ENCODE assay signal across 8 cellular contexts in genomic region chr4:163494360-163495241, GRCh38. TPM values are rescaled to one million over a fixed set of nuclear protein-coding genes. Genes with fewer than 3 reads are reported as not detected.
A peak's percentile ranks its signal among the peaks of the same experiment; 100 is the strongest.
DNase-seq lines count a peak whose midpoint lies in the region; ATAC-seq and TF ChIP-seq lines count a peak whose summit lies in the region.

Gene TMA16, plus strand, starts transcription at chr4:163494690. Its CDS starts 112 bp downstream, at chr4:163494802.

- TF ChIP-seq RAD21 in SK-N-SH (IDR thresholded peaks at IDR 0.05; ENCODE audit: low read length): no peak

- peaks cover 4 to 5% of the 10 kb centered on the region in 2 experiments for H3K36me3 ChIP-seq in SK-N-SH (replicated peaks in 1 of 2; ENCODE audit: control insufficient read depth in 1 of 2, insufficient read depth in 2 of 2, low read length in 1 of 2)
- H3K36me3 ChIP-seq in testis (ENCODE audit: low read depth, missing control alignments): no peaks in the 10 kb centered on the region

- POLR2A ChIA-PET in SK-N-SH (lab: Yijun Ruan, JAX): interaction anchor here (0.8 to 1.2 kb wide), 5 partner anchors 12 to 1618 kb away, joined by 3 to 6 read pairs (median 4); partner anchors contain the start of gene TMEM192

- H3K9me3 Mint-ChIP-seq in activated naive CD4-positive, alpha-beta T cell treated with anti-CD3 and anti-CD28 coated beads, Interleukin-2, amount 50 U/mL, for 24 hours: no peaks in the 10 kb centered on the region

- TF ChIP-seq CTCF in HFF-Myc (IDR thresholded peaks at IDR 0.05; ENCODE audit: low read depth, low read length, missing control alignments) (no peak), SK-N-SH (IDR thresholded peaks at IDR 0.05) (0 out of 2 replicates have a peak, but pooled peaks have one; percentile 5), omental fat pad (IDR thresholded peaks at IDR 0.05) (no peak), testis (IDR thresholded peaks at IDR 0.05) (no peak)

- H4K20me1 ChIP-seq in SK-N-SH (ENCODE audit: insufficient read depth): no peaks in the 10 kb centered on the region; the same call in none of the 2 replicates

- H3K4me1 ChIP-seq in SK-N-SH (ENCODE audit: control insufficient read depth in 1 of 2, insufficient read depth in 2 of 2, low read depth in 1 of 2, low read length in 1 of 2) (peaks cover 5 to 14% of the 10 kb centered on the region in 2 experiments; a peak in 3 of 4 replicates), testis (peaks cover 3% of the 10 kb centered on the region)

- intact Hi-C loops in testis (cut with DNase I; ENCODE audit: low total_unique reads): loop anchor here (10.0 kb wide), 1 partner anchor 50 kb away; no protein-coding TSS in a partner anchor

- H3K27me3 ChIP-seq in SK-N-SH (ENCODE audit: insufficient read depth) (0 out of 2 replicates have a peak, but pooled peaks cover 2% of the 10 kb centered on the region), testis (no peaks in the 10 kb centered on the region)

- peak within 1 kb of the TSS; percentile 97 for H3K27ac Mint-ChIP-seq in activated naive CD4-positive, alpha-beta T cell treated with anti-CD3 and anti-CD28 coated beads, Interleukin-2, amount 50 U/mL, for 24 hours

- peak within 1 kb of the TSS; percentile 67 for H2AFZ ChIP-seq in SK-N-SH (ENCODE audit: low read depth)

- H3K27ac ChIP-seq in SK-N-SH (ENCODE audit: low read depth in 2 of 2, low read length in 1 of 2) (peak within 1 kb of the TSS; percentile 75 to 88), testis (peak within 1 kb of the TSS; percentile 78 to 83)

- no peak for TF ChIP-seq POLR2A in testis (IDR thresholded peaks at IDR 0.05)

- peaks cover 25% of the 10 kb centered on the region for H3K4me1 Mint-ChIP-seq in activated naive CD4-positive, alpha-beta T cell treated with anti-CD3 and anti-CD28 coated beads, Interleukin-2, amount 50 U/mL, for 24 hours

- peak within 1 kb of the TSS; percentile 75 for H3K4me2 ChIP-seq in SK-N-SH

- peak in 1 of 2 experiments; percentile 11; a peak in 1 of 4 replicates for TF ChIP-seq EP300 in SK-N-SH (IDR thresholded peaks at IDR 0.05; ENCODE audit: borderline replicate concordance in 1 of 2, low read depth in 1 of 2, low read length in 1 of 2)

- WGBS in SK-N-SH (ENCODE audit: low lambda C conversion rate): under 1% methylated on average over 51 of the region's 64 CpGs
- WGBS in testis, 2 donors: 0 to 1% methylated on average over 16 to 63 of the region's 64 CpGs

- peaks cover 5% of the 10 kb centered on the region for H3K36me3 Mint-ChIP-seq in activated naive CD4-positive, alpha-beta T cell treated with anti-CD3 and anti-CD28 coated beads, Interleukin-2, amount 50 U/mL, for 24 hours

- peaks cover 50% of the 10 kb centered on the region for H3K79me2 ChIP-seq in SK-N-SH (ENCODE audit: insufficient read depth)

- peak within 1 kb of the TSS; percentile 91 for H3K9ac ChIP-seq in SK-N-SH

- DNase-seq in GM04503 (ENCODE audit: low read depth) (peak; percentile 75), HFF-Myc (ENCODE audit: extremely low read depth, low read depth) (peak; percentile 90), NAMALWA (ENCODE audit: low spot score) (peak; percentile 97), SK-N-SH (peak; percentile 88), glomerular endothelial cell (ENCODE audit: extremely low read depth, low read depth, low spot score) (peak; percentile 84), omental fat pad (ENCODE audit: low spot score) (peak; percentile 65), testis (peak; percentile 91)

- H3K4me3 Mint-ChIP-seq in activated naive CD4-positive, alpha-beta T cell treated with anti-CD3 and anti-CD28 coated beads, Interleukin-2, amount 50 U/mL, for 24 hours: peak within 1 kb of the TSS; percentile 97

- ATAC-seq in omental fat pad (ENCODE audit: low FRiP score): peak; percentile 98

- no peaks in the 10 kb centered on the region for H3K9me2 ChIP-seq in SK-N-SH

- CTCF ChIA-PET in SK-N-SH (lab: Yijun Ruan, JAX): interaction anchor here (1.0 to 3.4 kb wide), 6 partner anchors 10 to 61 kb away, joined by 3 to 60 read pairs (median 8); no protein-coding TSS in a partner anchor

- H3K4me3 ChIP-seq in HFF-Myc (replicated peaks; ENCODE audit: low read depth, low read length) (peak within 1 kb of the TSS; percentile 68), SK-N-SH (ENCODE audit: low read depth in 2 of 2, low read length in 1 of 2) (peak within 1 kb of the TSS; percentile 84 to 96), testis (peak within 1 kb of the TSS; percentile 60 to 84)

- H3K9me3 ChIP-seq in SK-N-SH: no peaks in the 10 kb centered on the region
- no peaks in the 10 kb centered on the region for H3K9me3 ChIP-seq in testis

- peaks cover 7% of the 10 kb centered on the region for H3F3A ChIP-seq in SK-N-SH (replicated peaks; ENCODE audit: insufficient read depth)

- peaks cover 2% of the 10 kb centered on the region for H3K27me3 Mint-ChIP-seq in activated naive CD4-positive, alpha-beta T cell treated with anti-CD3 and anti-CD28 coated beads, Interleukin-2, amount 50 U/mL, for 24 hours

TF ChIP-seq in SK-N-SH, 30 proteins besides CTCF, POLR2A, EP300 and RAD21 (continues in another document):
- TF ChIP-seq FOXJ3 (CRISPR knock-in tag; IDR thresholded peaks at IDR 0.05) (no peak), RCOR1 (IDR thresholded peaks at IDR 0.05; ENCODE audit: low read length) (peak; percentile 66; the same call in 1 of the 2 replicates), POLR2AphosphoS5 (IDR thresholded peaks at IDR 0.05; ENCODE audit: low read depth, low read length) (peak; percentile 89), GABPA (IDR thresholded peaks at IDR 0.05; ENCODE audit: low read depth) (peak; percentile 92), RXRA (IDR thresholded peaks at IDR 0.05; ENCODE audit: borderline replicate concordance, low read depth) (no peak), FOXM1 (IDR thresholded peaks at IDR 0.05; ENCODE audit: low read depth) (0 out of 2 replicates have a peak, but pooled peaks have one; percentile 29), CHD2 (IDR thresholded peaks at IDR 0.05; ENCODE audit: low read length, partially characterized antibody) (peak; percentile 83), SIN3A (IDR thresholded peaks at IDR 0.05; ENCODE audit: borderline replicate concordance, low read depth, low read length) (peak; percentile 89), TCF12 (IDR thresholded peaks at IDR 0.05) (peak; percentile 5; the same call in 1 of the 2 replicates), TAF1 (IDR thresholded peaks at IDR 0.05; ENCODE audit: borderline replicate concordance, low read depth, low read length) (peak; percentile 98), REST (IDR thresholded peaks at IDR 0.05; ENCODE audit: low read depth, low read length) (no peak; the same call in 1 of the 2 replicates)
- TF ChIP-seq, protein P1, sequence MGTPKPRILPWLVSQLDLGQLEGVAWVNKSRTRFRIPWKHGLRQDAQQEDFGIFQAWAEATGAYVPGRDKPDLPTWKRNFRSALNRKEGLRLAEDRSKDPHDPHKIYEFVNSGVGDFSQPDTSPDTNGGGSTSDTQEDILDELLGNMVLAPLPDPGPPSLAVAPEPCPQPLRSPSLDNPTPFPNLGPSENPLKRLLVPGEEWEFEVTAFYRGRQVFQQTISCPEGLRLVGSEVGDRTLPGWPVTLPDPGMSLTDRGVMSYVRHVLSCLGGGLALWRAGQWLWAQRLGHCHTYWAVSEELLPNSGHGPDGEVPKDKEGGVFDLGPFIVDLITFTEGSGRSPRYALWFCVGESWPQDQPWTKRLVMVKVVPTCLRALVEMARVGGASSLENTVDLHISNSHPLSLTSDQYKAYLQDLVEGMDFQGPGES (IDR thresholded peaks at IDR 0.05; ENCODE audit: low read depth, low read length): 0 out of 2 replicates have a peak, but pooled peaks have one; percentile 27
- TF ChIP-seq, protein P2, sequence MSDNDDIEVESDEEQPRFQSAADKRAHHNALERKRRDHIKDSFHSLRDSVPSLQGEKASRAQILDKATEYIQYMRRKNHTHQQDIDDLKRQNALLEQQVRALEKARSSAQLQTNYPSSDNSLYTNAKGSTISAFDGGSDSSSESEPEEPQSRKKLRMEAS (IDR thresholded peaks at IDR 0.05; ENCODE audit: low read depth): peak; percentile 99

RNA-seq across cellular contexts. Expression of gene TMA16, which starts in this region (rescaled TPM):
- polyA plus RNA-seq in SK-N-SH (2012; rRNA removed) (10.0 and 10.6 TPM in 2 replicates), testis (ENCODE audit: insufficient read depth, low read depth, low replicate concordance) (33.2 TPM)
- 14.6 and 21.0 TPM in 2 replicates for polyA plus RNA-seq in SK-N-SH (2012; cell fraction: cytosol; rRNA removed)
- 3.7 and 7.0 TPM in 2 replicates for polyA plus RNA-seq in SK-N-SH (2012; cell fraction: nucleus; rRNA removed)
- total RNA-seq in glomerular endothelial cell (26.1 and 26.9 TPM in 2 replicates), omental fat pad (10 to 100 TPM; 14.7 to 30.8 (median 26.6) TPM), testis (10 to 100 TPM; 33.0 to 34.1 TPM)

Comparison
In these comparisons a context has a peak if more than half of its experiments do, and no peak if none do; other contexts are left out.
1. Peak in every context shown above with its lines: DNase-seq, ATAC-seq, H3K4me3 ChIP-seq and H3K27ac ChIP-seq.